ENCODE assay signal across 8 cellular contexts in genomic region chr13:22002893-22003292, GRCh38.
"Had no signal": no experiment of that assay in that cellular context is flagged by ENCODE, and none has a peak within 500 bp of the region (broad histone marks: within the 10 kb centered on the region; RNA-seq: fewer than 3 reads in every experiment).

No MANE protein-coding gene starts in this region.

- H3K9me3 ChIP-seq: HAP-1 had no signal

- H3K36me3 ChIP-seq: HAP-1 had no signal

- H3K27ac Mint-ChIP-seq: HFFc6, IgD-negative memory B cell had no signal

- H3K4me1 ChIP-seq: HAP-1 had no signal

- H3K27ac ChIP-seq: HL-60 had no signal

- FAIRE-seq: HepG2 had no signal

- H3K36me3 Mint-ChIP-seq: IgD-negative memory B cell had no signal

- ATAC-seq: HCT116, HepG2 had no signal

- H3K4me3 Mint-ChIP-seq: HFFc6, IgD-negative memory B cell had no signal

- H3K4me3 ChIP-seq: HAP-1 had no signal

- DNase-seq: GOT3, H7, HFFc6 had no signal
